ENCODE assay signal across 8 cellular contexts in genomic region chr14:67816326-67817009, GRCh38. TPM values are rescaled to one million over a fixed set of nuclear protein-coding genes. Genes with fewer than 3 reads are reported as not detected.
DNase-seq lines count a peak whose midpoint lies in the region; TF ChIP-seq lines count a peak whose summit lies in the region.

Gene ZFYVE26 (minus strand): TSS chr14:67816590. CDS start chr14:67815963, 627 bp downstream.

- no peak within 1 kb of the TSS for H2BK15ac ChIP-seq in H9 (ENCODE audit: low read depth, low read length)

- no peaks in the 10 kb centered on the region for H4K20me1 ChIP-seq in H9 (ENCODE audit: control insufficient read depth, insufficient read depth, insufficient read length)
- H4K20me1 ChIP-seq in neural cell (ENCODE audit: insufficient read depth) = no peaks in the 10 kb centered on the region

- H3K36me3 Mint-ChIP-seq in H9 (ENCODE audit: insufficient read depth in 1 of 3, low read depth in 3 of 3) = peaks cover 3 to 14% (median 7%) of the 10 kb centered on the region in 3 experiments; a peak in 5 of 7 replicates

- H3K36me3 ChIP-seq in MG63 = 0 out of 2 replicates have a peak, but pooled peaks cover 3% of the 10 kb centered on the region
- peaks cover 7% of the 10 kb centered on the region for H3K36me3 ChIP-seq in neural cell (ENCODE audit: insufficient read depth, low read length)
- H3K36me3 ChIP-seq in stomach = peaks cover 0 to 28% (median 23%) of the 10 kb centered on the region in 4 donors

- H3K27ac Mint-ChIP-seq in H9 = peak within 1 kb of the TSS; percentile 82 to 97 (median 96)

- no peaks in the 10 kb centered on the region for H3K27me3 ChIP-seq in H9 (ENCODE audit: insufficient read depth, low read length)
- no peaks in the 10 kb centered on the region for H3K27me3 ChIP-seq in MG63
- no peaks in the 10 kb centered on the region for H3K27me3 ChIP-seq in neural cell (ENCODE audit: insufficient read depth, low read depth, low read length)
- no peaks in the 10 kb centered on the region for H3K27me3 ChIP-seq in stomach

- WGBS in H9 (ENCODE audit: extremely low coverage, insufficient read length, low lambda C conversion rate) = no CpG with 5 or more reads among the region's 26 CpGs
- WGBS in stomach, 5 donors = 0 to 1% (median 1%) methylated on average over 24 to 26 of the region's 26 CpGs

- H3K9ac ChIP-seq in H9 (ENCODE audit: extremely low read depth, insufficient read length, low read length) = peak within 1 kb of the TSS; percentile 90
- H3K9ac ChIP-seq in neural cell (ENCODE audit: low read length) = peak within 1 kb of the TSS; percentile 75

- no peak within 1 kb of the TSS for H2BK5ac ChIP-seq in H9 (ENCODE audit: insufficient read length, low read length)

- no peaks in the 10 kb centered on the region for H3K27me3 Mint-ChIP-seq in H9 (ENCODE audit: low read depth)

- H3K79me1 ChIP-seq in H9 (ENCODE audit: insufficient read depth, low read depth, low read length, poor library complexity, severe bottlenecking) = no peaks in the 10 kb centered on the region

- no peak within 1 kb of the TSS for H3K27ac ChIP-seq in H9 (ENCODE audit: insufficient read length, low read depth, low read length)
- peak within 1 kb of the TSS; percentile 94 for H3K27ac ChIP-seq in neural cell (ENCODE audit: low read length)
- H3K27ac ChIP-seq in stomach = peak within 1 kb of the TSS; percentile 67 to 88 (median 84)

- no peak within 1 kb of the TSS for H2BK20ac ChIP-seq in H9 (ENCODE audit: low read depth, low read length, poor library complexity, severe bottlenecking)

- no peak within 1 kb of the TSS for H2BK120ac ChIP-seq in H9 (ENCODE audit: low read depth, low read length, poor library complexity, severe bottlenecking)

- H3K9me2 ChIP-seq in neural cell (ENCODE audit: insufficient read depth, low read length) = no peaks in the 10 kb centered on the region

- no peak within 1 kb of the TSS for H3T11ph ChIP-seq in H9 (ENCODE audit: low read length)

- H3K56ac ChIP-seq in H9 (ENCODE audit: insufficient read length, low read depth, low read length) = no peak within 1 kb of the TSS

- intact Hi-C loops in stomach (cut with DNase I; ENCODE audit: low total_unique reads) = no loop called here

- H3K4ac ChIP-seq in H9 (ENCODE audit: low read depth, low read length) = no peak within 1 kb of the TSS

- H3K23ac ChIP-seq in H9 (ENCODE audit: insufficient read length, low read depth, low read length) = no peak within 1 kb of the TSS

- H2AK5ac ChIP-seq in H9 (ENCODE audit: insufficient read length, low read length) = no peak within 1 kb of the TSS

- no peak within 1 kb of the TSS for H4K91ac ChIP-seq in H9 (ENCODE audit: insufficient read length, low read depth, low read length)

- peak within 1 kb of the TSS; percentile 93 to 96 for H3K4me3 Mint-ChIP-seq in H9

- no peak for TF ChIP-seq EP300 in neural cell (conservative IDR thresholded peaks at IDR 0.05; ENCODE audit: poor library complexity, severe bottlenecking)
- TF ChIP-seq EP300 in stomach (IDR thresholded peaks at IDR 0.05) = no peak

- peaks cover 10% of the 10 kb centered on the region for H3K23me2 ChIP-seq in H9 (ENCODE audit: insufficient read length, low read depth, low read length, poor library complexity, severe bottlenecking)

- TF ChIP-seq POLR2A in stomach (IDR thresholded peaks at IDR 0.05) = no peak

- H2BK12ac ChIP-seq in H9 (ENCODE audit: insufficient read length, low read depth, low read length) = no peak within 1 kb of the TSS

- H3K4me2 ChIP-seq in H9 (ENCODE audit: insufficient read depth, insufficient read length, low read length) (peak within 1 kb of the TSS; percentile 92), neural cell (ENCODE audit: low read length) (peak within 1 kb of the TSS; percentile 78)

- peak; percentile 98 for DNase-seq in ELR (ENCODE audit: low read depth)
- peak; percentile 97 for DNase-seq in H9
- peak; percentile 90 for DNase-seq in MG63
- DNase-seq in SHP77 treated with DMSO at 0.1 percent for 48 hours (lab: John Stamatoyannopoulos, UW) = peak; percentile 97
- peak; percentile 96 for DNase-seq in activated effector memory CD4-positive, alpha-beta T cell treated with anti-CD3 and anti-CD28 coated beads, Interleukin-2, amount 50 U/mL, for 16 hours
- DNase-seq in fibroblast of villous mesenchyme (ENCODE audit: low read depth) = peak; percentile 96
- DNase-seq in stomach = peak; percentile 92

- peak within 1 kb of the TSS; percentile 43 for H3K18ac ChIP-seq in H9 (ENCODE audit: insufficient read length, low read depth, low read length)

- H2AFZ ChIP-seq in H9 (ENCODE audit: low read length) = no peak within 1 kb of the TSS
- peak within 1 kb of the TSS; percentile 59 for H2AFZ ChIP-seq in neural cell (ENCODE audit: low read depth, low read length)

- TF ChIP-seq CTCF in H9 (conservative IDR thresholded peaks at IDR 0.05) = no peak
- TF ChIP-seq CTCF in fibroblast of villous mesenchyme (IDR thresholded peaks at IDR 0.05; ENCODE audit: insufficient read depth, low read depth, low read length) = no peak
- TF ChIP-seq CTCF in neural cell (IDR thresholded peaks at IDR 0.05; ENCODE audit: poor library complexity, severe bottlenecking) = no peak
- TF ChIP-seq CTCF in stomach (IDR thresholded peaks at IDR 0.05) = no peak

- H4K5ac ChIP-seq in H9 (ENCODE audit: insufficient read length, low read depth, low read length) = no peak within 1 kb of the TSS

- H3K79me2 ChIP-seq in H9 (ENCODE audit: insufficient read depth, low read length) = no peaks in the 10 kb centered on the region; the same call in 1 of the 2 replicates
- peaks cover 16% of the 10 kb centered on the region for H3K79me2 ChIP-seq in neural cell (replicated peaks; ENCODE audit: insufficient read depth, low read length)

- peaks cover 27 to 35% of the 10 kb centered on the region in 2 experiments for H3K4me1 Mint-ChIP-seq in H9

- H3K4me1 ChIP-seq in H9 (ENCODE audit: insufficient read depth, low read length) = 0 out of 2 replicates have a peak, but pooled peaks cover 2% of the 10 kb centered on the region
- H3K4me1 ChIP-seq in stomach = peaks cover 18 to 50% (median 39%) of the 10 kb centered on the region in 4 donors

- no peaks in the 10 kb centered on the region for H3K9me3 Mint-ChIP-seq in H9

- peak; percentile 13 for TF ChIP-seq RAD21 in neural cell (conservative IDR thresholded peaks at IDR 0.05)

- no peaks in the 10 kb centered on the region for H3F3A ChIP-seq in neural cell (ENCODE audit: insufficient read depth, low read length, poor library complexity, severe bottlenecking)

- H4K8ac ChIP-seq in H9 (replicated peaks; ENCODE audit: insufficient read length, low read depth, low read length) = no peak within 1 kb of the TSS

- peak within 1 kb of the TSS; percentile 66; the same call in 1 of the 2 replicates for H3K14ac ChIP-seq in H9 (ENCODE audit: insufficient read depth, low read length)

- H3K9me3 ChIP-seq in H9 (ENCODE audit: control insufficient read depth, low read depth, low read length) (no peaks in the 10 kb centered on the region), MG63 (no peaks in the 10 kb centered on the region), neural cell (ENCODE audit: low read length) (no peaks in the 10 kb centered on the region), stomach (no peaks in the 10 kb centered on the region)

- peak within 1 kb of the TSS; percentile 90 for H3K4me3 ChIP-seq in MG63
- H3K4me3 ChIP-seq in fibroblast of villous mesenchyme (ENCODE audit: low read depth, low read length) = peak within 1 kb of the TSS; percentile 89
- peak within 1 kb of the TSS; percentile 75 for H3K4me3 ChIP-seq in neural cell (ENCODE audit: low read length)
- peak within 1 kb of the TSS; percentile 79 to 88 (median 84) for H3K4me3 ChIP-seq in stomach

TF ChIP-seq in neural cell, 6 proteins besides CTCF, POLR2A, EP300 and RAD21:
- peak; percentile 86 for TF ChIP-seq TAF1 (IDR thresholded peaks at IDR 0.05; ENCODE audit: low read depth)
- peak; percentile 88 for TF ChIP-seq POLR2AphosphoS5 (IDR thresholded peaks at IDR 0.05)
- no peak for TF ChIP-seq EZH2 (IDR thresholded peaks at IDR 0.05; ENCODE audit: borderline replicate concordance, insufficient read depth, low read length, poor library complexity, severe bottlenecking)
- TF ChIP-seq SMC3 (conservative IDR thresholded peaks at IDR 0.05; ENCODE audit: poor library complexity) = peak; percentile 29
- TF ChIP-seq MXI1 (conservative IDR thresholded peaks at IDR 0.05; ENCODE audit: poor library complexity, severe bottlenecking) = peak; percentile 89
- TF ChIP-seq REST (IDR thresholded peaks at IDR 0.05; ENCODE audit: borderline replicate concordance) = peak; percentile 62

RNA-seq across cellular contexts. Expression of gene ZFYVE26, which starts in this region (rescaled TPM):
- total RNA-seq in H9 (2021) (17.4 and 19.9 TPM in 2 replicates), fibroblast of villous mesenchyme (26.4 and 27.6 TPM in 2 replicates), stomach (100 to 1,000 TPM in 1 of 5 donors, 10 to 100 TPM in 4; 11.3 to 201 (median 34.1) TPM)
- 3.3 and 9.7 TPM in 2 replicates for total RNA-seq in MG63 (2014; rRNA removed; shearing (Covaris generic); ENCODE audit: low replicate concordance)
- polyA plus RNA-seq in neural cell (8.5 and 10.7 TPM in 2 replicates), stomach (1 to 10 TPM; 2.1 to 3.4 (median 2.9) TPM)
- 37.0 and 53.9 TPM in 2 replicates for polyA minus RNA-seq in neural cell
